Comparison of ENCODE assay signal across 22 cellular contexts in the genomic region with DNA sequence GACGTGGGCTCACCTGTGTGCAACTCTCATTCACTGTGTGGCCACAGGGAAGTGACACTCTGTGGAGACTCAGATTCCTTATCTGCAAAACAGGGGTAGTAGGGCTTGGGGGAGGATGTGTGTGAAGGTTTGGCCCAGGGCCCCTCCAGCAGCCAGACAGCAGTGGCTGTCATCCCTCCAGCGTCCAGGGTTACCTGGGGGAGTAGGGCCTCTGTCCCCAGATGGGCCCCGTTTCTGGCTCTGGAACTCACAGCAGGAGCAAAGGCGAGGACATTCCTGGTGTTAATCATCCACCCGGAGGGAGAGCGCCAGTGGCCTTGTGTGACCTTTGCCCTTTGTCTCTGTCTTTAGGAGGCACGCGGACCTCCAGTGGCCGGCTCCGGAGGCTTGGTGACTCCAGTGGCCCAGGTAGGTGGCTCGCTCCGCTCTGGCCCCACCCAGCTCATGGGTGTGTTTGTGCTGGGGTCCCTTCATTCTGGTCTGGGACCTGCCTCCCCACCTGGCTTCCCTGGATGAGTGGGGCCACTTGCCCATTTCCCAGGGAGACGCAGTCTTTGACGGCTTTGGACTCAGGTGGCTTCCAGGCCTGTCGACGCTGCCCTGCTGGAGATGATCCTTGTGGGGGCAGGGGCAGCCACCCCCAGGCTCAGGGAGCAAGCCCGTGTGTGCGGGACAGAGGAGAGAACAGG.
DNase-seq lines count a peak whose midpoint lies in the region; ATAC-seq, FAIRE-seq and TF ChIP-seq lines count a peak whose summit lies in the region.
"Had no signal": no experiment of that assay in that cellular context is flagged by ENCODE, and none has a peak within 500 bp of the region (broad histone marks: within the 10 kb centered on the region; RNA-seq: fewer than 3 reads in every experiment).

No MANE protein-coding gene starts in this region.

- H3K4me3 ChIP-seq in kidney (ENCODE audit: low read length in 2 of 2) (no peak overlapping the region), pancreas (no peak overlapping the region)
- H3K4me3 ChIP-seq: dorsolateral prefrontal cortex, esophagus squamous epithelium, GM23338, upper lobe of left lung had no signal

- no peaks in the 10 kb centered on the region for H3K27me3 ChIP-seq in pancreas
- H3K27me3 ChIP-seq: dorsolateral prefrontal cortex, upper lobe of left lung had no signal

- H3K4me1 ChIP-seq in kidney (ENCODE audit: control insufficient read depth in 1 of 2, insufficient read depth in 1 of 2, low read depth in 1 of 2, low read length in 2 of 2) (peaks cover 15 to 16% of the 10 kb centered on the region in 2 donors), pancreas (peaks cover 0 to 16% (median 10%) of the 10 kb centered on the region in 3 donors)
- H3K4me1 ChIP-seq: upper lobe of left lung had no signal

- no peak overlapping the region for H3K4me3 Mint-ChIP-seq in activated T-cell treated with anti-CD3 and anti-CD28 coated beads, Interleukin-2, amount 50 U/mL, for 4 hours
- H3K4me3 Mint-ChIP-seq: activated CD8-positive, alpha-beta T cell treated with anti-CD3 and anti-CD28 coated beads, Interleukin-2, amount 10 ng/mL, durations not matched to agents 7 days and 5 days; activated naive CD8-positive, alpha-beta T cell treated with anti-CD3 and anti-CD28 coated beads, Interleukin-2, amount 10 ng/mL, durations not matched to agents 7 days and 5 days; CD4-positive, CD25-positive, alpha-beta regulatory T cell; GM23338; natural killer cell had no signal

- peaks cover 3% of the 10 kb centered on the region for H3K4me1 Mint-ChIP-seq in activated T-cell treated with anti-CD3 and anti-CD28 coated beads, Interleukin-2, amount 50 U/mL, for 4 hours (ENCODE audit: low read depth)
- H3K4me1 Mint-ChIP-seq: activated naive CD8-positive, alpha-beta T cell treated with anti-CD3 and anti-CD28 coated beads, Interleukin-2, amount 10 ng/mL, durations not matched to agents 7 days and 5 days had no signal

- H3K9me3 ChIP-seq in kidney (ENCODE audit: control insufficient read depth in 1 of 2, low read length in 2 of 2), result no peaks in the 10 kb centered on the region
- H3K9me3 ChIP-seq in pancreas, result no peaks in the 10 kb centered on the region
- H3K9me3 ChIP-seq: esophagus squamous epithelium, upper lobe of left lung had no signal

- intact Hi-C loops in kidney (cut with DNase I), result no loop called here
- intact Hi-C loops in pancreas (cut with DNase I), result no loop called here

- H3K36me3 Mint-ChIP-seq in activated T-cell treated with anti-CD3 and anti-CD28 coated beads, Interleukin-2, amount 50 U/mL, for 4 hours (ENCODE audit: insufficient read depth), result no peaks in the 10 kb centered on the region
- H3K36me3 Mint-ChIP-seq: activated naive CD8-positive, alpha-beta T cell treated with anti-CD3 and anti-CD28 coated beads, Interleukin-2, amount 10 ng/mL, durations not matched to agents 7 days and 5 days; CD4-positive, CD25-positive, alpha-beta regulatory T cell; natural killer cell had no signal

- H3K36me3 ChIP-seq in kidney (ENCODE audit: control insufficient read depth in 1 of 2, insufficient read depth in 2 of 2, low read length in 2 of 2) (no peaks in the 10 kb centered on the region), pancreas (no peaks in the 10 kb centered on the region)
- H3K36me3 ChIP-seq: upper lobe of left lung had no signal

- POLR2A ChIA-PET in RWPE1 (lab: Yijun Ruan, JAX; ENCODE audit: low non-redundant PET), result no interaction called here

- WGBS in pancreas, 2 donors, result 65 to 76% methylated on average over 18 of the region's 18 CpGs

- DNase-seq in Caki2 (ENCODE audit: low read depth), result peak; percentile 60
- no peak for DNase-seq in RWPE1 (ENCODE audit: low spot score)
- DNase-seq in kidney, result peak; percentile 75
- peak in 3 of 6 donors; percentile 34 to 53 (median 43) for DNase-seq in pancreas
- DNase-seq in activated T-cell treated with anti-CD3 and anti-CD28 coated beads, Interleukin-2, amount 50 U/mL, for 4 hours, result no peak
- no peak for DNase-seq in GM19238 (ENCODE audit: insufficient read length, low spot score)
- DNase-seq: activated CD8-positive, alpha-beta T cell treated with anti-CD3 and anti-CD28 coated beads, Interleukin-2, amount 10 ng/mL, durations not matched to agents 7 days and 5 days; activated naive CD8-positive, alpha-beta T cell treated with anti-CD3 and anti-CD28 coated beads, Interleukin-2, amount 10 ng/mL, durations not matched to agents 7 days and 5 days; activated T-cell treated with anti-CD3 and anti-CD28 coated beads, Interleukin-2, amount 50 U/mL, for 48 hours; CD4-positive, CD25-positive, alpha-beta regulatory T cell; dorsolateral prefrontal cortex; esophagus squamous epithelium; glutamatergic neuron; natural killer cell; NCI-H2029; SHP77; stimulated activated naive CD4-positive, alpha-beta T cell treated with Interleukin-2 at 50 U/mL for 16 hours; upper lobe of left lung had no signal

- H3K9ac ChIP-seq in kidney (ENCODE audit: low read length in 2 of 2), result no peak overlapping the region

- TF ChIP-seq CTCF in RWPE1 (conservative IDR thresholded peaks at IDR 0.05; ENCODE audit: low read depth) (no peak), kidney (IDR thresholded peaks at IDR 0.05; ENCODE audit: borderline replicate concordance, extremely low read depth, insufficient read depth) (no peak), pancreas (IDR thresholded peaks at IDR 0.05) (no peak)

- ATAC-seq in pancreas (peak in 3 of 4 donors; percentile 23 to 49 (median 27)), HG02981 (IDR thresholded peaks at IDR 0.05; ENCODE audit: unreplicated experiment) (no peak), HG03354 (IDR thresholded peaks at IDR 0.05; ENCODE audit: poor library complexity, severe bottlenecking, unreplicated experiment) (no peak)
- no peak for ATAC-seq in activated T-cell treated with anti-CD3 and anti-CD28 coated beads, Interleukin-2, amount 50 U/mL, for 4 hours
- ATAC-seq: activated CD8-positive, alpha-beta T cell treated with anti-CD3 and anti-CD28 coated beads, Interleukin-2, amount 10 ng/mL, durations not matched to agents 7 days and 5 days; GM23338; natural killer cell had no signal

- H3K27me3 Mint-ChIP-seq in activated T-cell treated with anti-CD3 and anti-CD28 coated beads, Interleukin-2, amount 50 U/mL, for 4 hours (ENCODE audit: low read depth), result no peaks in the 10 kb centered on the region
- H3K27me3 Mint-ChIP-seq: CD4-positive, CD25-positive, alpha-beta regulatory T cell had no signal

- CTCF ChIA-PET in RWPE1 (lab: Yijun Ruan, JAX), result interaction anchor here (1.0 kb wide), 1 partner anchor 22 kb away, joined by 3 read pairs; no protein-coding TSS in a partner anchor

- FAIRE-seq in kidney (lab: Jason Lieb, UNC), result no peak
- FAIRE-seq in pancreas (lab: Jason Lieb, UNC), result no peak
- FAIRE-seq: bronchial epithelial cell had no signal

- H3K27ac ChIP-seq in RWPE1 (peak overlapping the region; percentile 84), kidney (ENCODE audit: low read depth in 2 of 2, low read length in 2 of 2) (no peak overlapping the region), pancreas (peak overlapping the region; percentile 4 to 36 (median 28))
- H3K27ac ChIP-seq: dorsolateral prefrontal cortex, upper lobe of left lung had no signal

- H3K9me3 Mint-ChIP-seq in activated T-cell treated with anti-CD3 and anti-CD28 coated beads, Interleukin-2, amount 50 U/mL, for 4 hours, result no peaks in the 10 kb centered on the region
- H3K9me3 Mint-ChIP-seq: activated naive CD8-positive, alpha-beta T cell treated with anti-CD3 and anti-CD28 coated beads, Interleukin-2, amount 10 ng/mL, durations not matched to agents 7 days and 5 days; CD4-positive, CD25-positive, alpha-beta regulatory T cell; GM23338; natural killer cell had no signal

- in situ Hi-C loops in Caki2 (cut with HindIII; ENCODE audit: low pct_unique_long_range_greater_than_20kb, low sequenced_read_pairs), result no loop called here

Comparison
In these comparisons a context has a peak if more than half of its experiments do, and no peak if none do; other contexts are left out.
1. DNase-seq: peak in Caki2 (single experiment) and kidney (single experiment); none in RWPE1 (single experiment), activated T-cell treated with anti-CD3 and anti-CD28 coated beads, Interleukin-2, amount 50 U/mL, for 4 hours (single experiment) and GM19238 (single experiment).
2. H3K27ac ChIP-seq: peak in RWPE1 (single experiment) and pancreas (4 of 4); none in kidney (0 of 2).
3. ATAC-seq: peak in pancreas (3 of 4); none in activated T-cell treated with anti-CD3 and anti-CD28 coated beads, Interleukin-2, amount 50 U/mL, for 4 hours (0 of 2), HG02981 (single experiment) and HG03354 (single experiment).